In genomic region chr11:134445601-134446325, GRCh38 we compare ENCODE assay signal across 26 cellular contexts. TPM values are rescaled to one million over a fixed set of nuclear protein-coding genes. Genes with fewer than 3 reads are reported as not detected.
"Had no signal": no experiment of that assay in that cellular context is flagged by ENCODE, and none has a peak within 500 bp of the region (broad histone marks: within the 10 kb centered on the region; RNA-seq: fewer than 3 reads in every experiment).

No MANE protein-coding gene starts in this region.

- H3K27ac ChIP-seq: brain microvascular endothelial cell, cardiac muscle cell, KMS-11, RWPE1, SJCRH30 had no signal

- DNase-seq: activated CD4-positive, alpha-beta T cell treated with anti-CD3 and anti-CD28 coated beads for 48 hours; activated CD4-positive, alpha-beta T cell treated with anti-CD3 and anti-CD28 coated beads, Interleukin-2, amount 50 U/mL, for 4 hours; activated CD4-positive, CD25-positive, alpha-beta regulatory T cell treated with anti-CD3 and anti-CD28 coated beads, Interleukin-2, amount 50 U/mL, for 72 hours; activated CD8-positive, alpha-beta memory T cell treated with anti-CD3 and anti-CD28 coated beads, Interleukin-2, amount 10 ng/mL, durations not matched to agents 7 days and 5 days; activated gamma-delta T cell treated with Interleukin-2 at 50 U/mL for 16 hours; activated naive CD4-positive, alpha-beta T cell treated with anti-CD3 and anti-CD28 coated beads, Interleukin-2, amount 10 ng/mL, durations not matched to agents 7 days and 5 days; activated naive CD8-positive, alpha-beta T cell treated with anti-CD3 and anti-CD28 coated beads for 36 hours; activated T-cell treated with anti-CD3 and anti-CD28 coated beads, Interleukin-2, amount 50 U/mL, for 4 hours; brain microvascular endothelial cell; MG63; MV-4-11; NCI-H1092 treated with DMSO at 0.1 percent for 48 hours; NCI-H1417 treated with DMSO at 0.1 percent for 48 hours; NCI-H1694; NCI-H2029 treated with DMSO at 0.1 percent for 48 hours; NCI-H446; NCI-H524 treated with DMSO at 0.1 percent for 48 hours; NCI-H748 treated with DMSO at 0.1 percent for 48 hours; Right ventricle myocardium superior; SJCRH30 had no signal

- H3K36me3 ChIP-seq: brain microvascular endothelial cell, cardiac muscle cell, MG63, SJCRH30 had no signal

- H3K4me3 ChIP-seq: cardiac muscle cell, MG63, SJCRH30 had no signal

- H3K9ac ChIP-seq: KMS-11 had no signal

- H3K9me3 ChIP-seq: MG63, SJCRH30 had no signal

- H3K4me1 ChIP-seq: SJCRH30 had no signal

- H3K27me3 ChIP-seq: brain microvascular endothelial cell, cardiac muscle cell, MG63, SJCRH30 had no signal

- ATAC-seq: activated CD8-positive, alpha-beta memory T cell treated with anti-CD3 and anti-CD28 coated beads, Interleukin-2, amount 10 ng/mL, durations not matched to agents 7 days and 5 days; activated T-cell treated with anti-CD3 and anti-CD28 coated beads, Interleukin-2, amount 50 U/mL, for 4 hours; activated T-helper 17 cell treated with anti-CD3 and anti-CD28 coated beads, Interleukin-2, amount 50 U/mL, for 72 hours; WTC11 had no signal

- H3K4me2 ChIP-seq: KMS-11 had no signal

RNA-seq across cellular contexts. Expression of gene B3GAT1, which starts 33.7 kb away (rescaled TPM):
- total RNA-seq: OCI-LY7, SJCRH30 had no signal
- polyA plus RNA-seq: cardiac muscle cell had no signal
